In the genomic region with DNA sequence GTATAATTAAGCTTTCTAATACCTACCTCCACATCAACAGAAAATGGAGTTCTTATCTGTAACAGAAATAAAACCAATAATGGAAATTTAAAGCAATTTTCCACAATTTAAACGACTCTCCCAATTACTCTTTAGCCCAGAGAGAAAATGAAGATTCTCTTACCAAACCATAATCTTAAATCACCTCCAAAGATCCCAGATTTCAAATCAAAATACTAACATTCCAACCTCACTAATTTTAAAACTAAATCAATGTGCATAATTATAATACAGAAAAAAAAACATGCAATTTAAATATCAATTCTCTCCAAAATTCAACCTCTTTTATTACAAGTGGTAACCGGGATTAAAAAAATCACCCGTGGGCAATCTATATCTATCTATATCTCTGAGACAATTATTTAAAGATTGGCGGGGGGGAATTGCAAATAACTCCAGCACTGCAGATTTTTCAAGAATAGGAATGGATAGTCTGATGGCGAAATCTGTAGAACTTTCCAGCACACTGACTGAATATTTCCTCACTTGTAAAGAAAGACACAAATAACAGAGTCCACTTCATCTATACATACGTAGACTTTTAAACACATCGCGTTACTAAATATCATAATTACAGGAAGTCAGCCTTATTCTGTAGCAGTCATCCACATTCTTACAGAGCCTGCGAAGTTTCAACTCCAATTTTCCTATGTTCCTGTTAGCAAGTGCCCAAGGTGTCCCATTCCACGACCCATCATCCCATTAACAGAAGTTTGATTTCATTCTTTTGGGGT, we compare ENCODE assay signal across 2 cellular contexts.
TF ChIP-seq lines count a peak whose summit lies in the region.

No MANE protein-coding gene starts in this region.

TF ChIP-seq in GM12878, 131 proteins besides CTCF, POLR2A, EP300 and RAD21:
- TF ChIP-seq RB1 (IDR thresholded peaks at IDR 0.05; ENCODE audit: borderline replicate concordance), result no peak
- no peak for TF ChIP-seq ATF3 (IDR thresholded peaks at IDR 0.05; ENCODE audit: borderline replicate concordance, extremely low read depth, low read depth, low read length)
- no peak for TF ChIP-seq IKZF1 (conservative IDR thresholded peaks at IDR 0.05)
- 0 out of 2 replicates have a peak, but pooled peaks have one; percentile 21 for TF ChIP-seq TAF1 (IDR thresholded peaks at IDR 0.05; ENCODE audit: borderline replicate concordance, low read depth, low read length)
- TF ChIP-seq TBL1XR1 (IDR thresholded peaks at IDR 0.05; ENCODE audit: low read depth, low read length), result no peak
- TF ChIP-seq CBX3 (IDR thresholded peaks at IDR 0.05; ENCODE audit: borderline replicate concordance, low read depth), result no peak
- no peak for TF ChIP-seq RFX5 (IDR thresholded peaks at IDR 0.05; ENCODE audit: low read depth, low read length)
- TF ChIP-seq GABPA (IDR thresholded peaks at IDR 0.05; ENCODE audit: low read depth), result no peak
- TF ChIP-seq BRCA1 (IDR thresholded peaks at IDR 0.05; ENCODE audit: low read depth, low read length), result no peak
- TF ChIP-seq, protein P1, sequence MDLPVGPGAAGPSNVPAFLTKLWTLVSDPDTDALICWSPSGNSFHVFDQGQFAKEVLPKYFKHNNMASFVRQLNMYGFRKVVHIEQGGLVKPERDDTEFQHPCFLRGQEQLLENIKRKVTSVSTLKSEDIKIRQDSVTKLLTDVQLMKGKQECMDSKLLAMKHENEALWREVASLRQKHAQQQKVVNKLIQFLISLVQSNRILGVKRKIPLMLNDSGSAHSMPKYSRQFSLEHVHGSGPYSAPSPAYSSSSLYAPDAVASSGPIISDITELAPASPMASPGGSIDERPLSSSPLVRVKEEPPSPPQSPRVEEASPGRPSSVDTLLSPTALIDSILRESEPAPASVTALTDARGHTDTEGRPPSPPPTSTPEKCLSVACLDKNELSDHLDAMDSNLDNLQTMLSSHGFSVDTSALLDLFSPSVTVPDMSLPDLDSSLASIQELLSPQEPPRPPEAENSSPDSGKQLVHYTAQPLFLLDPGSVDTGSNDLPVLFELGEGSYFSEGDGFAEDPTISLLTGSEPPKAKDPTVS (IDR thresholded peaks at IDR 0.05; ENCODE audit: low read depth, low read length), result 0 out of 2 replicates have a peak, but pooled peaks have one; percentile 44
- TF ChIP-seq NR2C2 (IDR thresholded peaks at IDR 0.05; ENCODE audit: borderline replicate concordance, control insufficient read depth, insufficient read length, low read depth), result no peak
- TF ChIP-seq BMI1 (IDR thresholded peaks at IDR 0.05; ENCODE audit: borderline replicate concordance), result no peak
- no peak for TF ChIP-seq TCF3 (IDR thresholded peaks at IDR 0.05; ENCODE audit: borderline replicate concordance, insufficient read depth, low read depth, low read length)
- TF ChIP-seq CHD4 (IDR thresholded peaks at IDR 0.05), result no peak
- no peak for TF ChIP-seq NR2F1 (conservative IDR thresholded peaks at IDR 0.05)
- TF ChIP-seq SUZ12 (IDR thresholded peaks at IDR 0.05; ENCODE audit: unreplicated experiment), result no peak

TF ChIP-seq in HepG2, 621 proteins besides CTCF, POLR2A, EP300 and RAD21:
- TF ChIP-seq ARHGAP35 (CRISPR knock-in tag; IDR thresholded peaks at IDR 0.05; ENCODE audit: borderline replicate concordance) (no peak), MIER2 (CRISPR knock-in tag; IDR thresholded peaks at IDR 0.05) (no peak), ZNF646 (CRISPR knock-in tag; IDR thresholded peaks at IDR 0.05) (no peak), NR3C1 (CRISPR knock-in tag; IDR thresholded peaks at IDR 0.05) (no peak), ZNF34 (CRISPR knock-in tag; IDR thresholded peaks at IDR 0.05; ENCODE audit: borderline replicate concordance) (no peak), ZNF512B (CRISPR knock-in tag; IDR thresholded peaks at IDR 0.05; ENCODE audit: borderline replicate concordance) (no peak), ZNF788 (CRISPR knock-in tag; IDR thresholded peaks at IDR 0.05; ENCODE audit: borderline replicate concordance) (no peak), EED (CRISPR knock-in tag; IDR thresholded peaks at IDR 0.05) (no peak), ZZZ3 (CRISPR knock-in tag; IDR thresholded peaks at IDR 0.05; ENCODE audit: borderline replicate concordance) (no peak), NKX3-1 (CRISPR knock-in tag; IDR thresholded peaks at IDR 0.05) (no peak)
